In the genomic region with DNA sequence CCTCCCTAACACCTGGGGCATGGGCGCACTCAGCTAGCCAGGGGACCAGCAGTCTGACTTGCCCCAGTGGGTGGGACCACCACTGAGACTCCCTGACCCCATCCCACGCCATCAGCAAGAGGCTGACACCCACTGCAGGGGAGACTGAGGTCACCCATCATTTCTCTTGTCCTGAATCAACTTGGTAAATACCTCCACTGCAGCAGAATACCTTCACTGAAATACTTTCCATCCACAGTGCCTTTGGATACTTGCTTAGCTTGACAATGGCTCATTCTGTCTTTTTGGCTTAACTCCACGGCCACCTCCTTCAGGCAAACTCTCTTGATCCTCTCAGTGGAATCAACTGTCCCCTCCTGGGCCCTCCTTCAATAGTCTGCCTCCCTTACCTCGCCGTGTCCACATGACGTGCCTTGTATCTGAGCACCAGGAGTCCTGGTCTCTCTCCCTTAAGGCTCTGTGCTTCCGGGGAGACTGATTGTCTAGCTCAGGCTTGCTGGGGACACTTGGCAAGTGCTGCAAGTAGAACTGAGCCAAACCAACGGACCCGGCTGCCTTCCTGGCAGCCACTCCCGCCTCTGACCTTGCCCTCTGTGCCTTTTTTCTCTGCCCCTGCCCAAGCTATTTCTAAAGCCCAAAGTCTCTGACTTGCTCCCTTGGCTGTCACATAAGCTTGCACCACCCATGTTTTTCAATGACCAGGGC, we compare ENCODE assay signal across 12 cellular contexts.
DNase-seq lines count a peak whose midpoint lies in the region; ATAC-seq and TF ChIP-seq lines count a peak whose summit lies in the region.
"Had no signal": no experiment of that assay in that cellular context is flagged by ENCODE, and none has a peak within 500 bp of the region (broad histone marks: within the 10 kb centered on the region; RNA-seq: fewer than 3 reads in every experiment).

No MANE protein-coding gene starts in this region.

- no peak overlapping the region for H3K14ac ChIP-seq in neuronal stem cell (ENCODE audit: low read length)

- H3K9me3 ChIP-seq in adrenal gland (replicated peaks in 1 of 3) (no peaks in the 10 kb centered on the region), heart left ventricle (no peaks in the 10 kb centered on the region), neuronal stem cell (replicated peaks in 1 of 2; ENCODE audit: control insufficient read depth in 2 of 2, insufficient read depth in 1 of 2, low read depth in 1 of 2, low read length in 2 of 2) (peaks cover 0 to 2% of the 10 kb centered on the region in 2 donors), tibial nerve (peaks cover 0 to 2% (median 0%) of the 10 kb centered on the region in 4 donors)

- H4K91ac ChIP-seq in neuronal stem cell (ENCODE audit: low read depth, low read length, poor library complexity): no peak overlapping the region

- H2BK15ac ChIP-seq in neuronal stem cell (ENCODE audit: low read length): peak overlapping the region; percentile 20

- H4K8ac ChIP-seq in neuronal stem cell (ENCODE audit: low read depth, low read length): no peak overlapping the region

- WGBS in adrenal gland, 4 donors: 45 to 58% (median 55%) methylated on average over 9 to 10 of the region's 10 CpGs
- WGBS in heart left ventricle, 4 donors: 44 to 53% (median 46%) methylated on average over 10 of the region's 10 CpGs
- no CpG with 5 or more reads among the region's 10 CpGs for WGBS in neuronal stem cell (ENCODE audit: extremely low coverage in 2 of 2, insufficient read length in 2 of 2, insufficient replicate concordance in 1 of 2), 2 donors
- 48 to 54% methylated on average over 10 of the region's 10 CpGs for WGBS in tibial nerve, 2 donors

- no peak overlapping the region for H2BK120ac ChIP-seq in neuronal stem cell (ENCODE audit: low read depth, low read length)

- peak in 3 of 4 donors; percentile 0 to 12 (median 9) for ATAC-seq in heart left ventricle
- ATAC-seq in HG02642 (IDR thresholded peaks at IDR 0.05; ENCODE audit: poor library complexity, unreplicated experiment): no peak
- no peak for ATAC-seq in GM18907 (IDR thresholded peaks at IDR 0.05; ENCODE audit: unreplicated experiment)
- ATAC-seq: stimulated activated naive CD8-positive, alpha-beta T cell treated with anti-CD3 and anti-CD28 coated beads, Interleukin-15, Interleukin-2, amounts not matched to agents 100 U/mL and 50 U/mL, for 24 hours; T-helper 17 cell had no signal

- H2AFZ ChIP-seq in neuronal stem cell (ENCODE audit: low read length): no peak overlapping the region

- H3K27me3 ChIP-seq in adrenal gland (peaks cover 3% of the 10 kb centered on the region), heart left ventricle (no peaks in the 10 kb centered on the region), neuronal stem cell (ENCODE audit: control insufficient read depth in 3 of 3, insufficient read depth in 3 of 3, low read depth in 1 of 3, low read length in 3 of 3) (peaks cover 0 to 32% (median 2%) of the 10 kb centered on the region in 3 experiments), tibial nerve (peaks cover 0 to 5% of the 10 kb centered on the region in 2 donors)

- peak overlapping the region; percentile 63 for H3K9ac ChIP-seq in neuronal stem cell (ENCODE audit: low read depth, low read length, poor library complexity)

- H3K36me3 ChIP-seq in adrenal gland (replicated peaks in 1 of 2) (no peaks in the 10 kb centered on the region), heart left ventricle (peaks cover 0 to 26% (median 2%) of the 10 kb centered on the region in 9 donors), neuronal stem cell (replicated peaks in 1 of 2; ENCODE audit: control insufficient read depth in 2 of 2, insufficient read depth in 2 of 2, low read length in 2 of 2) (no peaks in the 10 kb centered on the region), tibial nerve (peaks cover 0 to 3% (median 0%) of the 10 kb centered on the region in 3 donors)

- no peaks in the 10 kb centered on the region for H3K79me1 ChIP-seq in neuronal stem cell (ENCODE audit: low read depth, low read length)

- H2AK5ac ChIP-seq in neuronal stem cell (ENCODE audit: low read depth, low read length): peak overlapping the region; percentile 34

- H3K27ac ChIP-seq in adrenal gland: peak overlapping the region in 2 of 5 donors; percentile 49 to 74
- peak overlapping the region; percentile 72 to 97 (median 88) for H3K27ac ChIP-seq in heart left ventricle
- no peak overlapping the region for H3K27ac ChIP-seq in neuronal stem cell (replicated peaks; ENCODE audit: low read length)
- peak overlapping the region in 3 of 4 donors; percentile 12 to 62 (median 22) for H3K27ac ChIP-seq in tibial nerve

- intact Hi-C loops in adrenal gland (cut with DNase I): loop anchor here (2.0 to 10.0 kb wide), 4 partner anchors 118 to 229 kb away; a partner anchor contains a TSS
- intact Hi-C loops in heart left ventricle (cut with DNase I): loop anchor here (1.0 to 5.0 kb wide), 12 partner anchors 43 to 233 kb away; a partner anchor contains a TSS

- H3K4ac ChIP-seq in neuronal stem cell (ENCODE audit: low read length): no peak overlapping the region

- no peak overlapping the region for H2BK12ac ChIP-seq in neuronal stem cell (ENCODE audit: low read length)

- no peak for TF ChIP-seq POLR2A in adrenal gland (IDR thresholded peaks at IDR 0.05)
- TF ChIP-seq POLR2A in heart left ventricle (IDR thresholded peaks at IDR 0.05): no peak
- TF ChIP-seq POLR2A in tibial nerve (IDR thresholded peaks at IDR 0.05): no peak

- peak in 6 of 7 donors; percentile 25 to 77 (median 64) for DNase-seq in adrenal gland
- DNase-seq in heart left ventricle: peak in 2 of 5 donors; percentile 61 to 63
- no peak for DNase-seq in neuronal stem cell (ENCODE audit: low spot score)
- DNase-seq in tibial nerve (ENCODE audit: low spot score in 2 of 2): no peak
- no peak for DNase-seq in H4 (ENCODE audit: low spot score)
- DNase-seq: activated CD4-positive, alpha-beta T cell treated with anti-CD3 and anti-CD28 coated beads for 1 hour; natural killer cell; NCI-H187; stimulated activated naive CD8-positive, alpha-beta T cell treated with anti-CD3 and anti-CD28 coated beads, Interleukin-15, Interleukin-2, amounts not matched to agents 100 U/mL and 50 U/mL, for 24 hours; T-helper 17 cell had no signal

- no peak overlapping the region for H3K23ac ChIP-seq in neuronal stem cell (ENCODE audit: low read depth, low read length, poor library complexity)

- no peak overlapping the region for H2BK5ac ChIP-seq in neuronal stem cell (ENCODE audit: low read length)

- H3K4me2 ChIP-seq in neuronal stem cell (ENCODE audit: insufficient read depth, low read length, poor library complexity, severe bottlenecking): no peak overlapping the region

- H3K4me3 ChIP-seq in adrenal gland (no peak overlapping the region), heart left ventricle (no peak overlapping the region), neuronal stem cell (ENCODE audit: low read length in 2 of 2) (no peak overlapping the region), tibial nerve (no peak overlapping the region)

- TF ChIP-seq EP300 in tibial nerve (IDR thresholded peaks at IDR 0.05): no peak

- peaks cover 8 to 10% of the 10 kb centered on the region in 2 donors for H3K4me1 ChIP-seq in adrenal gland (replicated peaks in 1 of 2)
- peaks cover 0 to 91% (median 32%) of the 10 kb centered on the region in 12 donors for H3K4me1 ChIP-seq in heart left ventricle
- H3K4me1 ChIP-seq in neuronal stem cell (ENCODE audit: control insufficient read depth in 2 of 2, insufficient read depth in 1 of 2, low read depth in 1 of 2, low read length in 2 of 2): no peaks in the 10 kb centered on the region
- H3K4me1 ChIP-seq in tibial nerve: peaks cover 0 to 22% (median 4%) of the 10 kb centered on the region in 4 donors

- H3K18ac ChIP-seq in neuronal stem cell (ENCODE audit: low read length): no peak overlapping the region

- TF ChIP-seq CTCF in adrenal gland (IDR thresholded peaks at IDR 0.05): no peak
- TF ChIP-seq CTCF in heart left ventricle (IDR thresholded peaks at IDR 0.05): no peak
- no peak for TF ChIP-seq CTCF in tibial nerve (IDR thresholded peaks at IDR 0.05)

Comparison
In these comparisons a context has a peak if more than half of its experiments do, and no peak if none do; other contexts are left out.
1. DNase-seq: peak in adrenal gland (6 of 7); none in neuronal stem cell (single experiment), tibial nerve (0 of 2) and H4 (single experiment).
2. ATAC-seq: peak in heart left ventricle (3 of 4); none in HG02642 (single experiment) and GM18907 (single experiment).